In genomic region chr10:124941823-124942222, GRCh38 we compare ENCODE assay signal across 9 cellular contexts. TPM values are rescaled to one million over a fixed set of nuclear protein-coding genes. Genes with fewer than 3 reads are reported as not detected.
A peak's percentile ranks its signal among the peaks of the same experiment; 100 is the strongest.
DNase-seq lines count a peak whose midpoint lies in the region; ATAC-seq, FAIRE-seq and TF ChIP-seq lines count a peak whose summit lies in the region.
"Had no signal": no experiment of that assay in that cellular context is flagged by ENCODE, and none has a peak within 500 bp of the region (broad histone marks: within the 10 kb centered on the region; RNA-seq: fewer than 3 reads in every experiment).

ZRANB1 (plus strand) TSS chr10:124942123; CDS start chr10:124942494, 371 bp downstream.

- H3K9me3 ChIP-seq in ascending aorta (no peaks in the 10 kb centered on the region), keratinocyte (ENCODE audit: control insufficient read depth, low read depth, low read length) (no peaks in the 10 kb centered on the region), gastrocnemius medialis (no peaks in the 10 kb centered on the region)

- intact Hi-C loops in ascending aorta (cut with DNase I) = no loop called here
- intact Hi-C loops in gastrocnemius medialis (cut with DNase I; ENCODE audit: low total_unique reads) = loop anchor here (2.0 to 5.0 kb wide), 2 partner anchors 23 to 210 kb away; no protein-coding TSS in a partner anchor

- no peaks in the 10 kb centered on the region for H3K9me1 ChIP-seq in keratinocyte (ENCODE audit: control insufficient read depth, extremely low read depth, insufficient read depth, low read length)

- in situ Hi-C loops in gastrocnemius medialis (cut with MboI; ENCODE audit: low sequenced_read_pairs in 4 of 4) = no loop called here

- H4K20me1 ChIP-seq in keratinocyte (ENCODE audit: control insufficient read depth, extremely low read depth, insufficient read depth, low read length) = peaks cover 8% of the 10 kb centered on the region

- no peak within 1 kb of the TSS for H3K9ac ChIP-seq in keratinocyte (ENCODE audit: control insufficient read depth, extremely low read depth, insufficient read depth, low read length)

- peaks cover 22% of the 10 kb centered on the region for H3K4me1 Mint-ChIP-seq in activated T-helper 17 cell treated with anti-CD3 and anti-CD28 coated beads, Interleukin-2, amount 50 U/mL, for 72 hours

- TF ChIP-seq POLR2A in gastrocnemius medialis (IDR thresholded peaks at IDR 0.05) = no peak

- H3K4me2 ChIP-seq in keratinocyte (ENCODE audit: control insufficient read depth, extremely low read depth, insufficient read depth, low read depth, low read length) = no peak within 1 kb of the TSS

- H3K27ac ChIP-seq in ascending aorta (no peak within 1 kb of the TSS), keratinocyte (ENCODE audit: control insufficient read depth, insufficient read depth, low read length) (peak within 1 kb of the TSS; percentile 53), gastrocnemius medialis (peak within 1 kb of the TSS; percentile 85 to 90 (median 87))

- no peaks in the 10 kb centered on the region for H3K27me3 Mint-ChIP-seq in activated T-helper 17 cell treated with anti-CD3 and anti-CD28 coated beads, Interleukin-2, amount 50 U/mL, for 72 hours

- no peaks in the 10 kb centered on the region for H3K9me3 Mint-ChIP-seq in activated T-helper 17 cell treated with anti-CD3 and anti-CD28 coated beads, Interleukin-2, amount 50 U/mL, for 72 hours

- ATAC-seq in gastrocnemius medialis (no peak), GM21423 (IDR thresholded peaks at IDR 0.05; ENCODE audit: unreplicated experiment) (no peak)
- no peak for ATAC-seq in activated T-helper 17 cell treated with anti-CD3 and anti-CD28 coated beads, Interleukin-2, amount 50 U/mL, for 72 hours (replicated peaks)

- H3K4me3 ChIP-seq in ascending aorta = peak within 1 kb of the TSS in 1 of 2 donors; percentile 4
- H3K4me3 ChIP-seq in keratinocyte (ENCODE audit: control insufficient read depth in 2 of 3, extremely low read depth in 1 of 3, insufficient read depth in 2 of 3, low read depth in 1 of 3, low read length in 3 of 3) = no peak within 1 kb of the TSS
- H3K4me3 ChIP-seq in gastrocnemius medialis = peak within 1 kb of the TSS; percentile 1 to 46 (median 15)

- no peaks in the 10 kb centered on the region for H3K27me3 ChIP-seq in ascending aorta
- no peaks in the 10 kb centered on the region for H3K27me3 ChIP-seq in keratinocyte (ENCODE audit: control insufficient read depth, extremely low read depth, insufficient read depth, low read length)
- H3K27me3 ChIP-seq in gastrocnemius medialis = no peaks in the 10 kb centered on the region

- peaks cover 0 to 29% of the 10 kb centered on the region in 2 donors for H3K4me1 ChIP-seq in ascending aorta
- peaks cover 13% of the 10 kb centered on the region for H3K4me1 ChIP-seq in keratinocyte (ENCODE audit: control insufficient read depth, extremely low read depth, insufficient read depth, low read length)
- peaks cover 75 to 82% of the 10 kb centered on the region in 2 donors for H3K4me1 ChIP-seq in gastrocnemius medialis

- no peaks in the 10 kb centered on the region for H3K36me3 ChIP-seq in ascending aorta
- H3K36me3 ChIP-seq in keratinocyte (ENCODE audit: control insufficient read depth in 2 of 2, extremely low read depth in 1 of 2, insufficient read depth in 2 of 2, low read length in 2 of 2) = peaks cover 5 to 12% of the 10 kb centered on the region in 2 experiments
- no peaks in the 10 kb centered on the region for H3K36me3 ChIP-seq in gastrocnemius medialis

- H3K79me2 ChIP-seq in keratinocyte (ENCODE audit: control insufficient read depth, insufficient read depth, low read length) = peaks cover 75% of the 10 kb centered on the region

- H3K27ac Mint-ChIP-seq in activated T-helper 17 cell treated with anti-CD3 and anti-CD28 coated beads, Interleukin-2, amount 50 U/mL, for 72 hours = no peak within 1 kb of the TSS

- no peak for DNase-seq in HT1080 (ENCODE audit: low read depth)
- no peak for DNase-seq in ascending aorta (ENCODE audit: low spot score in 2 of 2)
- no peak for DNase-seq in keratinocyte (ENCODE audit: low read depth, low spot score)
- no peak for DNase-seq in gastrocnemius medialis
- DNase-seq in NCI-H524 treated with DMSO at 0.1 percent for 48 hours (lab: John Stamatoyannopoulos, UW) = no peak
- DNase-seq in DMS 273 treated with DMSO at 0.1 percent for 48 hours (lab: John Stamatoyannopoulos, UW) = no peak

- dilution Hi-C loops in keratinocyte (cut with MboI; ENCODE audit: extremely low pct_ligation_motif_present, low sequenced_read_pairs) = no loop called here

- TF ChIP-seq CTCF in ascending aorta (IDR thresholded peaks at IDR 0.05) = no peak
- no peak for TF ChIP-seq CTCF in keratinocyte (optimal IDR thresholded peaks at IDR 0.05 in 1 of 3, IDR thresholded peaks at IDR 0.05 in 1 of 3, conservative IDR thresholded peaks at IDR 0.05 in 1 of 3; ENCODE audit: extremely low read depth in 1 of 3, insufficient read depth in 2 of 3, low read length in 3 of 3)
- no peak for TF ChIP-seq CTCF in gastrocnemius medialis (IDR thresholded peaks at IDR 0.05 in 4 of 5, conservative IDR thresholded peaks at IDR 0.05 in 1 of 5)

- no peak within 1 kb of the TSS for H2AFZ ChIP-seq in keratinocyte (ENCODE audit: control insufficient read depth, low read length)

- no peak within 1 kb of the TSS for H3K4me3 Mint-ChIP-seq in activated T-helper 17 cell treated with anti-CD3 and anti-CD28 coated beads, Interleukin-2, amount 50 U/mL, for 72 hours

- no peak for FAIRE-seq in keratinocyte (lab: Jason Lieb, UNC)
- FAIRE-seq: H1 had no signal

- peaks cover 36% of the 10 kb centered on the region for H3K36me3 Mint-ChIP-seq in activated T-helper 17 cell treated with anti-CD3 and anti-CD28 coated beads, Interleukin-2, amount 50 U/mL, for 72 hours (ENCODE audit: low read depth)

RNA-seq across cellular contexts. Expression of gene ZRANB1, which starts in this region (rescaled TPM):
- 11.3 and 11.5 TPM in 2 replicates for total RNA-seq in HT1080 (2014; rRNA removed; shearing (Covaris generic))
- polyA plus RNA-seq in HT1080 (2015; cell fraction: cytosol; rRNA removed) = 13.3 and 18.4 TPM in 2 replicates
- polyA plus RNA-seq in HT1080 (2015; cell fraction: nucleus; rRNA removed) = 12.8 and 15.7 TPM in 2 replicates
- total RNA-seq in ascending aorta (24.7 TPM), gastrocnemius medialis (10 to 100 TPM; 51.2 to 91.1 (median 74.6) TPM)
- polyA plus RNA-seq in keratinocyte = 6.9 to 9.3 TPM (median 7.4 TPM) in 3 replicates
- polyA plus RNA-seq in keratinocyte (2011; ENCODE audit: low read depth) = 16.7 TPM
- polyA plus RNA-seq in keratinocyte (2011; cell fraction: cytosol; rRNA removed) = 5.8 and 9.3 TPM in 2 replicates
- 8.4 and 10.4 TPM in 2 replicates for polyA plus RNA-seq in keratinocyte (2011; cell fraction: nucleus; rRNA removed)
- 5.0 and 14.5 TPM in 2 replicates for polyA plus RNA-seq in keratinocyte (2012; ENCODE audit: low replicate concordance)
- polyA minus RNA-seq in keratinocyte = 5.7 to 12.6 TPM (median 9.5 TPM) in 3 replicates
- polyA minus RNA-seq in keratinocyte (2011; cell fraction: cytosol; rRNA and poly(A)+ RNA removed) = 12.9 TPM
- 7.1 and 13.2 TPM in 2 replicates for polyA minus RNA-seq in keratinocyte (2011; cell fraction: nucleus; rRNA and poly(A)+ RNA removed)
- total RNA-seq in activated T-helper 17 cell treated with anti-CD3 and anti-CD28 coated beads, Interleukin-2, amount 50 U/mL, for 72 hours = 1 to 10 TPM; 7.9 to 8.7 TPM

Comparison
In these comparisons a context has a peak if more than half of its experiments do, and no peak if none do; other contexts are left out.
1. H3K27ac ChIP-seq: peak in keratinocyte (single experiment) and gastrocnemius medialis (4 of 4); none in ascending aorta (0 of 2).
2. H3K4me3 ChIP-seq: peak in gastrocnemius medialis (4 of 4); none in keratinocyte (0 of 3).